Comparison of ENCODE assay signal across 22 cellular contexts in genomic region chr2:237833546-237833945, GRCh38. TPM values are rescaled to one million over a fixed set of nuclear protein-coding genes. Genes with fewer than 3 reads are reported as not detected.
DNase-seq lines count a peak whose midpoint lies in the region; ATAC-seq, FAIRE-seq and TF ChIP-seq lines count a peak whose summit lies in the region.
"Had no signal": no experiment of that assay in that cellular context is flagged by ENCODE, and none has a peak within 500 bp of the region (broad histone marks: within the 10 kb centered on the region; RNA-seq: fewer than 3 reads in every experiment).

No MANE protein-coding gene starts in this region.

- no peaks in the 10 kb centered on the region for H3K4me1 ChIP-seq in mucosa of descending colon (ENCODE audit: low read depth)

- H3K4me3 ChIP-seq in AG10803 (ENCODE audit: low read length): no peak overlapping the region
- H3K4me3 ChIP-seq in mucosa of descending colon: no peak overlapping the region
- H3K4me3 ChIP-seq: SK-N-MC had no signal

- H3K4me1 Mint-ChIP-seq in natural killer cell treated with Interleukin-12 subunit alpha and Interleukin-12 subunit beta and Interleukin-15 and Interleukin-18, amount 100 ng/mL, for 72 hours (ENCODE audit: low read depth in 2 of 2): no peaks in the 10 kb centered on the region
- peaks cover 2% of the 10 kb centered on the region for H3K4me1 Mint-ChIP-seq in activated CD4-positive, alpha-beta T cell treated with anti-CD3 and anti-CD28 coated beads, Interleukin-2, amount 10 ng/mL, durations not matched to agents 24 days and 14 days
- H3K4me1 Mint-ChIP-seq: IgD-negative memory B cell had no signal

- DNase-seq in AG10803 (ENCODE audit: low read depth): peak; percentile 17
- peak; percentile 1 for DNase-seq in NCI-H226
- peak; percentile 31 for DNase-seq in dedifferentiated amniotic fluid mesenchymal stem cell (ENCODE audit: extremely low spot score)
- peak; percentile 59 for DNase-seq in iris pigment epithelial cell (ENCODE audit: low read depth)
- DNase-seq in GM19239 (ENCODE audit: insufficient read length, low spot score): no peak
- DNase-seq in mucosa of descending colon: no peak
- DNase-seq in natural killer cell treated with Interleukin-12 subunit alpha and Interleukin-12 subunit beta and Interleukin-15 and Interleukin-18, amount 100 ng/mL, for 72 hours (ENCODE audit: low spot score): no peak
- DNase-seq in activated CD4-positive, alpha-beta T cell treated with anti-CD3 and anti-CD28 coated beads, Interleukin-2, amount 10 ng/mL, durations not matched to agents 24 days and 14 days: no peak
- DNase-seq: CD4-positive, alpha-beta T cell; COR-L47; DMS79 treated with DMSO at 0.1 percent for 48 hours; GOT3; NCI-H1694; NCI-H345; NCI-H524; NCI-H774; NK-92 treated with Interleukin-12 subunit alpha and Interleukin-12 subunit beta, amount 100 ng/mL, for 24 hours; SHP77 treated with DMSO at 0.1 percent for 48 hours had no signal

- no peaks in the 10 kb centered on the region for H3K9me3 ChIP-seq in mucosa of descending colon

- H3K36me3 ChIP-seq in mucosa of descending colon (ENCODE audit: low read depth): no peaks in the 10 kb centered on the region

- intact Hi-C loops in mucosa of descending colon (cut with DNase I, micrococcal nuclease): no loop called here
- intact Hi-C loops in activated CD4-positive, alpha-beta T cell treated with anti-CD3 and anti-CD28 coated beads, Interleukin-2, amount 10 ng/mL, durations not matched to agents 24 days and 14 days (cut with micrococcal nuclease): no loop called here

- ATAC-seq in mucosa of descending colon: no peak
- ATAC-seq in natural killer cell treated with Interleukin-12 subunit alpha and Interleukin-12 subunit beta and Interleukin-15 and Interleukin-18, amount 100 ng/mL, for 72 hours: no peak
- ATAC-seq: HCT116 had no signal

- TF ChIP-seq CTCF in AG10803 (conservative IDR thresholded peaks at IDR 0.05; ENCODE audit: low read length): no peak
- no peak for TF ChIP-seq CTCF in mucosa of descending colon (IDR thresholded peaks at IDR 0.05)

- no peak overlapping the region for H3K4me3 Mint-ChIP-seq in natural killer cell treated with Interleukin-12 subunit alpha and Interleukin-12 subunit beta and Interleukin-15 and Interleukin-18, amount 100 ng/mL, for 72 hours
- H3K4me3 Mint-ChIP-seq in activated CD4-positive, alpha-beta T cell treated with anti-CD3 and anti-CD28 coated beads, Interleukin-2, amount 10 ng/mL, durations not matched to agents 24 days and 14 days: no peak overlapping the region
- H3K4me3 Mint-ChIP-seq: CD4-positive, alpha-beta T cell; IgD-negative memory B cell had no signal

- FAIRE-seq in GM19239 (lab: Jason Lieb, UNC): no peak
- FAIRE-seq: GM12891 had no signal

- no peaks in the 10 kb centered on the region for H3K9me3 Mint-ChIP-seq in natural killer cell treated with Interleukin-12 subunit alpha and Interleukin-12 subunit beta and Interleukin-15 and Interleukin-18, amount 100 ng/mL, for 72 hours
- H3K9me3 Mint-ChIP-seq in activated CD4-positive, alpha-beta T cell treated with anti-CD3 and anti-CD28 coated beads, Interleukin-2, amount 10 ng/mL, durations not matched to agents 24 days and 14 days: no peaks in the 10 kb centered on the region
- H3K9me3 Mint-ChIP-seq: CD4-positive, alpha-beta T cell; IgD-negative memory B cell had no signal

- H3K27me3 Mint-ChIP-seq in natural killer cell treated with Interleukin-12 subunit alpha and Interleukin-12 subunit beta and Interleukin-15 and Interleukin-18, amount 100 ng/mL, for 72 hours: no peaks in the 10 kb centered on the region
- peaks cover 15% of the 10 kb centered on the region for H3K27me3 Mint-ChIP-seq in activated CD4-positive, alpha-beta T cell treated with anti-CD3 and anti-CD28 coated beads, Interleukin-2, amount 10 ng/mL, durations not matched to agents 24 days and 14 days
- H3K27me3 Mint-ChIP-seq: CD4-positive, alpha-beta T cell; IgD-negative memory B cell had no signal

- H3K27ac Mint-ChIP-seq in natural killer cell treated with Interleukin-12 subunit alpha and Interleukin-12 subunit beta and Interleukin-15 and Interleukin-18, amount 100 ng/mL, for 72 hours: no peak overlapping the region
- H3K27ac Mint-ChIP-seq in activated CD4-positive, alpha-beta T cell treated with anti-CD3 and anti-CD28 coated beads, Interleukin-2, amount 10 ng/mL, durations not matched to agents 24 days and 14 days: no peak overlapping the region
- H3K27ac Mint-ChIP-seq: CD4-positive, alpha-beta T cell; IgD-negative memory B cell had no signal

- H3K36me3 Mint-ChIP-seq in natural killer cell treated with Interleukin-12 subunit alpha and Interleukin-12 subunit beta and Interleukin-15 and Interleukin-18, amount 100 ng/mL, for 72 hours: no peaks in the 10 kb centered on the region
- no peaks in the 10 kb centered on the region for H3K36me3 Mint-ChIP-seq in activated CD4-positive, alpha-beta T cell treated with anti-CD3 and anti-CD28 coated beads, Interleukin-2, amount 10 ng/mL, durations not matched to agents 24 days and 14 days (ENCODE audit: low read depth)

RNA-seq across cellular contexts. Expression of gene RAMP1, which starts 25.9 kb away (rescaled TPM):
- total RNA-seq in mucosa of descending colon: 100 to 1,000 TPM in 1 of 3 donors, 10 to 100 TPM in 1, 1 to 10 TPM in 1; 4.9 to 154 (median 10.9) TPM
- 1 to 10 TPM; 1.5 to 7.4 TPM for total RNA-seq in natural killer cell treated with Interleukin-12 subunit alpha and Interleukin-12 subunit beta and Interleukin-15 and Interleukin-18, amount 100 ng/mL, for 72 hours
- total RNA-seq in activated CD4-positive, alpha-beta T cell treated with anti-CD3 and anti-CD28 coated beads, Interleukin-2, amount 10 ng/mL, durations not matched to agents 24 days and 14 days: 17.6 TPM in 2 replicates
- total RNA-seq: CD4-positive, alpha-beta T cell had no signal

RNA-seq across cellular contexts. Expression of gene RBM44, which starts 35.0 kb away (rescaled TPM):
- total RNA-seq in mucosa of descending colon: 1 to 10 TPM in 1 of 3 donors, under 1 TPM in 2; 0.07 to 1.1 (median 0.35) TPM
- total RNA-seq in natural killer cell treated with Interleukin-12 subunit alpha and Interleukin-12 subunit beta and Interleukin-15 and Interleukin-18, amount 100 ng/mL, for 72 hours: 1 to 10 TPM in 1 of 2 donors, under 1 TPM in 1; 0.45 to 3.2 TPM
- 0.42 and 0.57 TPM in 2 replicates for total RNA-seq in activated CD4-positive, alpha-beta T cell treated with anti-CD3 and anti-CD28 coated beads, Interleukin-2, amount 10 ng/mL, durations not matched to agents 24 days and 14 days

Comparison
In these comparisons a context has a peak if more than half of its experiments do, and no peak if none do; other contexts are left out.
1. DNase-seq: peak in AG10803 (single experiment), NCI-H226 (single experiment), dedifferentiated amniotic fluid mesenchymal stem cell (single experiment) and iris pigment epithelial cell (single experiment); none in GM19239 (single experiment), mucosa of descending colon (0 of 3), natural killer cell treated with Interleukin-12 subunit alpha and Interleukin-12 subunit beta and Interleukin-15 and Interleukin-18, amount 100 ng/mL, for 72 hours (single experiment) and activated CD4-positive, alpha-beta T cell treated with anti-CD3 and anti-CD28 coated beads, Interleukin-2, amount 10 ng/mL, durations not matched to agents 24 days and 14 days (single experiment).